Comparison of ENCODE assay signal across 19 cellular contexts in the genomic region with DNA sequence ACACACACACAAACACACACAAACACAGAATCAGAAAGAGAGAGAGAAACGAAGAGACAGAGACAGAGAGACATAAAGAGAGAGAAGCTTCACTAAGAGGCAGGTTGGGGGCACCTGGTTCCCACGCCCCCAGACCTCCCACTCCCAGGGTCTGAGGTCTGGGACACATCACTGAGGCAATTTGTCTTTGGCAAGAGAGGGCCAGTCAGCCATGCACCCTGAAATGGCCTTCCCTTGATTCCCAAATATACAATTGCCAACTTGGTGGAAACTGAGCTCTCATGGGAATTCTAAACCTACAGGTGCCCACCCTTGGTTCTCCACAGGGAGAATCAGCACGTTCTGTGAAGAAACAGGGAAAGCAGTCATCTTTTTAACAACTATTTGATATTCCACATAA.
DNase-seq lines count a peak whose midpoint lies in the region; ATAC-seq, FAIRE-seq and TF ChIP-seq lines count a peak whose summit lies in the region.
"Had no signal": no experiment of that assay in that cellular context is flagged by ENCODE, and none has a peak within 500 bp of the region (broad histone marks: within the 10 kb centered on the region; RNA-seq: fewer than 3 reads in every experiment).

No MANE protein-coding gene starts in this region.

- CTCF ChIA-PET in endothelial cell of umbilical vein (lab: Charles Lee): interaction anchor here (1.2 to 2.7 kb wide), 3 partner anchors 17 to 184 kb away, joined by 5 to 9 read pairs (median 5); no protein-coding TSS in a partner anchor

- H3K36me3 ChIP-seq in ascending aorta (no peaks in the 10 kb centered on the region), endothelial cell of umbilical vein (ENCODE audit: control insufficient read depth in 2 of 2, extremely low read depth in 1 of 2, insufficient read depth in 2 of 2, low read length in 2 of 2) (no peaks in the 10 kb centered on the region), sigmoid colon (no peaks in the 10 kb centered on the region), transverse colon (no peaks in the 10 kb centered on the region), GM23338 (ENCODE audit: insufficient read depth) (no peaks in the 10 kb centered on the region)
- H3K36me3 ChIP-seq: BE2C had no signal

- ATAC-seq in GM23338: no peak
- ATAC-seq in GM21381 (IDR thresholded peaks at IDR 0.05; ENCODE audit: unreplicated experiment): no peak
- ATAC-seq: Panc1, Right ventricle myocardium inferior had no signal

- dilution Hi-C loops in endothelial cell of umbilical vein (cut with MboI; ENCODE audit: extremely low pct_ligation_motif_present, low sequenced_read_pairs): no loop called here

- H3K9me3 Mint-ChIP-seq in GM23338: no peaks in the 10 kb centered on the region

- H3K4me3 Mint-ChIP-seq in GM23338: no peak overlapping the region
- H3K4me3 Mint-ChIP-seq: CD4-positive, alpha-beta memory T cell had no signal

- H3K27me3 ChIP-seq in ascending aorta (no peaks in the 10 kb centered on the region), endothelial cell of umbilical vein (ENCODE audit: control insufficient read depth in 2 of 2, insufficient read depth in 2 of 2, low read length in 2 of 2) (no peaks in the 10 kb centered on the region), sigmoid colon (no peaks in the 10 kb centered on the region), transverse colon (no peaks in the 10 kb centered on the region), GM23338 (ENCODE audit: insufficient read depth) (no peaks in the 10 kb centered on the region)

- no peak for FAIRE-seq in endothelial cell of umbilical vein (lab: Jason Lieb, UNC)
- FAIRE-seq: D721Med had no signal

- BruUV-seq in endothelial cell of umbilical vein (replicated peaks; lab: Mats Ljungman, UMichigan): no TSS peak

- H3F3A ChIP-seq in GM23338 (replicated peaks; ENCODE audit: low read depth): no peaks in the 10 kb centered on the region

- H4K20me1 ChIP-seq in endothelial cell of umbilical vein (replicated peaks; ENCODE audit: control insufficient read depth, extremely low read depth, insufficient read depth, low read length) (no peaks in the 10 kb centered on the region), GM23338 (replicated peaks; ENCODE audit: insufficient read depth) (no peaks in the 10 kb centered on the region)

- no peaks in the 10 kb centered on the region for H3K36me3 Mint-ChIP-seq in GM23338 (ENCODE audit: low read depth)
- H3K36me3 Mint-ChIP-seq: CD4-positive, alpha-beta memory T cell had no signal

- no peaks in the 10 kb centered on the region for H3K9me2 ChIP-seq in GM23338 (ENCODE audit: insufficient read depth)

- POLR2A ChIA-PET in endothelial cell of umbilical vein (lab: Charles Lee): no interaction called here

- H3K27ac ChIP-seq in ascending aorta: peak overlapping the region; percentile 63 to 72
- peak overlapping the region; percentile 18 for H3K27ac ChIP-seq in endothelial cell of umbilical vein (ENCODE audit: insufficient read depth, low read depth, low read length)
- peak overlapping the region; percentile 43 to 97 (median 86) for H3K27ac ChIP-seq in sigmoid colon
- peak overlapping the region in 3 of 4 donors; percentile 10 to 43 (median 29) for H3K27ac ChIP-seq in transverse colon
- H3K27ac ChIP-seq in GM23338 (ENCODE audit: low read depth): no peak overlapping the region

- peaks cover 24% of the 10 kb centered on the region for H3K4me1 Mint-ChIP-seq in GM23338

- no peaks in the 10 kb centered on the region for H3K9me1 ChIP-seq in endothelial cell of umbilical vein (replicated peaks; ENCODE audit: control insufficient read depth, extremely low read depth, insufficient read depth, low read length)

- H2AFZ ChIP-seq in endothelial cell of umbilical vein (ENCODE audit: low read depth, low read length) (no peak overlapping the region), GM23338 (no peak overlapping the region)

- peaks cover 7 to 18% of the 10 kb centered on the region in 2 donors for H3K4me1 ChIP-seq in ascending aorta
- peaks cover 29% of the 10 kb centered on the region for H3K4me1 ChIP-seq in endothelial cell of umbilical vein (ENCODE audit: control insufficient read depth, extremely low read depth, insufficient read depth, low read length)
- H3K4me1 ChIP-seq in sigmoid colon: peaks cover 0 to 64% (median 52%) of the 10 kb centered on the region in 4 donors
- H3K4me1 ChIP-seq in transverse colon: peaks cover 0 to 16% (median 5%) of the 10 kb centered on the region in 4 donors
- H3K4me1 ChIP-seq in GM23338 (ENCODE audit: insufficient read depth): no peaks in the 10 kb centered on the region
- H3K4me1 ChIP-seq: BE2C had no signal

- no peaks in the 10 kb centered on the region for H3K9me3 ChIP-seq in ascending aorta
- no peaks in the 10 kb centered on the region for H3K9me3 ChIP-seq in endothelial cell of umbilical vein (replicated peaks; ENCODE audit: control insufficient read depth, insufficient read depth, low read length)
- no peaks in the 10 kb centered on the region for H3K9me3 ChIP-seq in sigmoid colon
- no peaks in the 10 kb centered on the region for H3K9me3 ChIP-seq in transverse colon
- H3K9me3 ChIP-seq: BE2C had no signal

- intact Hi-C loops in ascending aorta (cut with DNase I): no loop called here
- intact Hi-C loops in endothelial cell of umbilical vein (cut with micrococcal nuclease): no loop called here
- intact Hi-C loops in sigmoid colon (cut with DNase I): loop anchor here (10.0 kb wide), 1 partner anchor 387 kb away; a partner anchor contains a TSS
- intact Hi-C loops in transverse colon (cut with DNase I; ENCODE audit: low total_unique reads): loop anchor here (10.0 kb wide), 1 partner anchor 77 kb away; a partner anchor contains a TSS

- H3K4me2 ChIP-seq in endothelial cell of umbilical vein (ENCODE audit: insufficient read depth, low read length) (no peak overlapping the region), GM23338 (no peak overlapping the region)

- TF ChIP-seq EP300 in sigmoid colon (IDR thresholded peaks at IDR 0.05) (no peak), transverse colon (IDR thresholded peaks at IDR 0.05; ENCODE audit: low read depth) (no peak)

- H3K27ac Mint-ChIP-seq in GM23338: no peak overlapping the region; the same call in 1 of the 2 replicates
- H3K27ac Mint-ChIP-seq: CD4-positive, alpha-beta memory T cell had no signal

- no peak for TF ChIP-seq POLR2A in endothelial cell of umbilical vein (IDR thresholded peaks at IDR 0.05; ENCODE audit: low read depth, low read length)
- no peak for TF ChIP-seq POLR2A in sigmoid colon (IDR thresholded peaks at IDR 0.05)
- no peak for TF ChIP-seq POLR2A in transverse colon (IDR thresholded peaks at IDR 0.05)

- DNase-seq in ascending aorta (ENCODE audit: low spot score in 2 of 2) (no peak), endothelial cell of umbilical vein (ENCODE audit: low read depth, low spot score) (no peak), sigmoid colon (no peak), transverse colon (no peak), GM23338 (ENCODE audit: low spot score) (no peak), HuH-7 (ENCODE audit: low spot score) (no peak)
- DNase-seq: BE2C; CD4-positive, alpha-beta memory T cell; DND-41; GDM1; GOT3; Kasumi-1; NCI-H1930; NCI-H2171; NCI-H510A treated with DMSO at 0.1 percent for 48 hours had no signal

- 71 to 84% methylated on average over 3 of the region's 3 CpGs for WGBS in sigmoid colon, 2 donors
- WGBS in transverse colon (ENCODE audit: low coverage in 1 of 2), 2 donors: 73% methylated on average over 3 of the region's 3 CpGs; no CpG with 5 or more reads in 1 of the 2 donors

- H3K4me3 ChIP-seq in ascending aorta (no peak overlapping the region), endothelial cell of umbilical vein (replicated peaks in 1 of 3; ENCODE audit: insufficient read depth in 1 of 3, low read depth in 1 of 3, low read length in 3 of 3) (no peak overlapping the region), sigmoid colon (no peak overlapping the region), transverse colon (no peak overlapping the region), GM23338 (no peak overlapping the region)

- no peak for TF ChIP-seq CTCF in ascending aorta (IDR thresholded peaks at IDR 0.05)
- TF ChIP-seq CTCF in endothelial cell of umbilical vein (IDR thresholded peaks at IDR 0.05; ENCODE audit: extremely low read depth in 1 of 2, insufficient read depth in 1 of 2, low read depth in 1 of 2, low read length in 2 of 2): no peak
- TF ChIP-seq CTCF in sigmoid colon (IDR thresholded peaks at IDR 0.05): no peak
- TF ChIP-seq CTCF in transverse colon (IDR thresholded peaks at IDR 0.05): no peak
- TF ChIP-seq CTCF in GM23338 (conservative IDR thresholded peaks at IDR 0.05; ENCODE audit: low read depth in 2 of 2): no peak

- peaks cover 8% of the 10 kb centered on the region for H3K27me3 Mint-ChIP-seq in GM23338 (ENCODE audit: insufficient read depth, low read depth, poor library complexity)

- H3K79me2 ChIP-seq in endothelial cell of umbilical vein (ENCODE audit: control insufficient read depth, insufficient read depth, low read length) (peaks cover 4% of the 10 kb centered on the region), GM23338 (replicated peaks; ENCODE audit: insufficient read depth) (no peaks in the 10 kb centered on the region)

- in situ Hi-C loops in transverse colon (cut with MboI; ENCODE audit: low pct_ligation_motif_present in 1 of 4, low pct_unique_long_range_greater_than_20kb in 1 of 4, low sequenced_read_pairs in 3 of 4): loop anchor here (10.0 to 25.0 kb wide), 3 partner anchors 177 to 197 kb away; no protein-coding TSS in a partner anchor

- no peak overlapping the region for H3K9ac ChIP-seq in endothelial cell of umbilical vein (replicated peaks; ENCODE audit: extremely low read depth, insufficient read depth, low read length)

TF ChIP-seq in endothelial cell of umbilical vein, 7 proteins besides CTCF, POLR2A, EP300 and RAD21 (continues in another document):
- TF ChIP-seq MYC (IDR thresholded peaks at IDR 0.05; ENCODE audit: low read depth, low read length): no peak
- TF ChIP-seq JUN (IDR thresholded peaks at IDR 0.05; ENCODE audit: borderline replicate concordance, insufficient read depth, insufficient read length, low read depth): no peak
- TF ChIP-seq EZH2 (IDR thresholded peaks at IDR 0.05; ENCODE audit: borderline replicate concordance, low read depth, low read length, severe bottlenecking): no peak
- no peak for TF ChIP-seq POLR2AphosphoS5 (IDR thresholded peaks at IDR 0.05; ENCODE audit: insufficient read depth, low read depth, low read length)
- TF ChIP-seq GATA2 (IDR thresholded peaks at IDR 0.05; ENCODE audit: insufficient read depth, insufficient read length, low read depth, low read length): no peak

TF ChIP-seq in GM23338, 12 proteins besides CTCF, POLR2A, EP300 and RAD21 (continues in another document):
- TF ChIP-seq STAT1 (IDR thresholded peaks at IDR 0.05; ENCODE audit: unreplicated experiment): no peak

Comparison
In these comparisons a context has a peak if more than half of its experiments do, and no peak if none do; other contexts are left out.
1. intact Hi-C loops: an anchor here in sigmoid colon (10.0 kb wide) and transverse colon (10.0 kb wide); none called in ascending aorta and endothelial cell of umbilical vein.